10 cellular contexts compared by ENCODE assay signal in the genomic region with DNA sequence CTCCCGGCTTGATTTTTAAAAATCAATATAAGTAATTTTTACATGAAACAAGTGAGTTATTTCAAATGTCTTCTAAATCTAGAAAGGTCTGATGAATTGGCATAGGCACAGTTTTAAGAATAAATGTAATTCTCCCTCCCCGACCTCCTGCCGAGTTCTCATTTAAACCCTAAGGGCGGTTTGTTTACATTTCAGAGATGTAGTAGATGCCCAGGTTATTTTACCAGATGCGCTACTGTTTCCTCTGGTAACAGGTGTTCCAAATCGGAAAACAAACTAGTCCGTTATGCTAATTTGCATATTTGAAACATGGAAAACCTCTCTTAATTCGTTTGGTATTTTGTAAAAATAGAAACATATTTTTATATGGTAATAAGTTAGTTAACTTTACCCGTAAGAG. TPM values are rescaled to one million over a fixed set of nuclear protein-coding genes. Genes with fewer than 3 reads are reported as not detected.
DNase-seq lines count a peak whose midpoint lies in the region; ATAC-seq and TF ChIP-seq lines count a peak whose summit lies in the region.
"Had no signal": no experiment of that assay in that cellular context is flagged by ENCODE, and none has a peak within 500 bp of the region (broad histone marks: within the 10 kb centered on the region; RNA-seq: fewer than 3 reads in every experiment).

No MANE protein-coding gene starts in this region.

- no peak for ATAC-seq in activated naive CD4-positive, alpha-beta T cell treated with anti-CD3 and anti-CD28 coated beads, Interleukin-2, amount 50 U/mL, for 72 hours
- no peak for ATAC-seq in heart right ventricle

- no peak for DNase-seq in activated CD4-positive, alpha-beta T cell treated with anti-CD3 and anti-CD28 coated beads, Interleukin-2, amount 10 ng/mL, durations not matched to agents 24 days and 14 days
- DNase-seq in activated CD4-positive, alpha-beta T cell treated with anti-CD3 and anti-CD28 coated beads for 1 hour, result no peak
- DNase-seq in activated naive CD4-positive, alpha-beta T cell treated with anti-CD3 and anti-CD28 coated beads, Interleukin-2, amount 50 U/mL, for 72 hours (ENCODE audit: low spot score in 2 of 2), result no peak
- DNase-seq in GDM1 (lab: John Stamatoyannopoulos, UW), result no peak
- DNase-seq in heart right ventricle, result no peak
- DNase-seq in kidney tubule cell (ENCODE audit: low spot score), result no peak
- DNase-seq: NCI-H187 treated with DMSO at 0.1 percent for 48 hours had no signal

- H2AFZ ChIP-seq in neural cell (ENCODE audit: low read depth, low read length), result no peak overlapping the region

- H3K27ac Mint-ChIP-seq in activated CD4-positive, alpha-beta T cell treated with anti-CD3 and anti-CD28 coated beads, Interleukin-2, amount 10 ng/mL, durations not matched to agents 24 days and 14 days, result no peak overlapping the region
- peak overlapping the region in 2 of 3 donors; percentile 89 to 94 for H3K27ac Mint-ChIP-seq in IgD-negative memory B cell
- H3K27ac Mint-ChIP-seq in activated naive CD4-positive, alpha-beta T cell treated with anti-CD3 and anti-CD28 coated beads, Interleukin-2, amount 50 U/mL, for 72 hours, result peak overlapping the region; percentile 93 to 99

- TF ChIP-seq CTCF in neural cell (IDR thresholded peaks at IDR 0.05; ENCODE audit: poor library complexity, severe bottlenecking) (no peak), heart right ventricle (IDR thresholded peaks at IDR 0.05) (no peak)

- H3K27ac ChIP-seq in neural cell (ENCODE audit: low read length) (no peak overlapping the region), heart right ventricle (no peak overlapping the region)
- H3K27ac ChIP-seq: prostate gland had no signal

- H3K9me3 Mint-ChIP-seq in activated CD4-positive, alpha-beta T cell treated with anti-CD3 and anti-CD28 coated beads, Interleukin-2, amount 10 ng/mL, durations not matched to agents 24 days and 14 days, result no peaks in the 10 kb centered on the region
- H3K9me3 Mint-ChIP-seq in IgD-negative memory B cell, result no peaks in the 10 kb centered on the region
- no peaks in the 10 kb centered on the region for H3K9me3 Mint-ChIP-seq in activated naive CD4-positive, alpha-beta T cell treated with anti-CD3 and anti-CD28 coated beads, Interleukin-2, amount 50 U/mL, for 72 hours

- peak overlapping the region; percentile 80 for H3K4me3 Mint-ChIP-seq in activated CD4-positive, alpha-beta T cell treated with anti-CD3 and anti-CD28 coated beads, Interleukin-2, amount 10 ng/mL, durations not matched to agents 24 days and 14 days
- H3K4me3 Mint-ChIP-seq in IgD-negative memory B cell, result peak overlapping the region; percentile 80 to 96 (median 90)

- intact Hi-C loops in activated CD4-positive, alpha-beta T cell treated with anti-CD3 and anti-CD28 coated beads, Interleukin-2, amount 10 ng/mL, durations not matched to agents 24 days and 14 days (cut with micrococcal nuclease), result no loop called here
- intact Hi-C loops in heart right ventricle (cut with DNase I), result no loop called here

- no peaks in the 10 kb centered on the region for H3K9me2 ChIP-seq in neural cell (ENCODE audit: insufficient read depth, low read length)

- H3K9me3 ChIP-seq in neural cell (ENCODE audit: low read length) (no peaks in the 10 kb centered on the region), heart right ventricle (no peaks in the 10 kb centered on the region)
- H3K9me3 ChIP-seq: prostate gland had no signal

- H3K27me3 ChIP-seq in neural cell (ENCODE audit: insufficient read depth, low read depth, low read length) (peaks cover 36% of the 10 kb centered on the region), heart right ventricle (peaks cover 0 to 11% (median 1%) of the 10 kb centered on the region in 7 donors)

- peak overlapping the region; percentile 52 for H3K4me3 ChIP-seq in neural cell (ENCODE audit: low read length)
- peak overlapping the region in 4 of 10 donors; percentile 7 to 34 (median 22) for H3K4me3 ChIP-seq in heart right ventricle
- H3K4me3 ChIP-seq: prostate gland had no signal

- no peaks in the 10 kb centered on the region for H3K79me2 ChIP-seq in neural cell (replicated peaks; ENCODE audit: insufficient read depth, low read length)

- no peaks in the 10 kb centered on the region for H3K4me1 ChIP-seq in heart right ventricle
- H3K4me1 ChIP-seq: prostate gland had no signal

- H4K20me1 ChIP-seq in neural cell (ENCODE audit: insufficient read depth), result no peaks in the 10 kb centered on the region

- no peak overlapping the region for H3K9ac ChIP-seq in neural cell (ENCODE audit: low read length)

- peaks cover 2% of the 10 kb centered on the region for H3K27me3 Mint-ChIP-seq in activated CD4-positive, alpha-beta T cell treated with anti-CD3 and anti-CD28 coated beads, Interleukin-2, amount 10 ng/mL, durations not matched to agents 24 days and 14 days
- H3K27me3 Mint-ChIP-seq in IgD-negative memory B cell, result peaks cover 7% of the 10 kb centered on the region

- peaks cover 9% of the 10 kb centered on the region for H3K4me1 Mint-ChIP-seq in activated CD4-positive, alpha-beta T cell treated with anti-CD3 and anti-CD28 coated beads, Interleukin-2, amount 10 ng/mL, durations not matched to agents 24 days and 14 days
- H3K4me1 Mint-ChIP-seq in IgD-negative memory B cell, result peaks cover 0 to 13% (median 3%) of the 10 kb centered on the region in 3 donors

- H3K36me3 ChIP-seq in neural cell (ENCODE audit: insufficient read depth, low read length) (no peaks in the 10 kb centered on the region), heart right ventricle (no peaks in the 10 kb centered on the region)
- H3K36me3 ChIP-seq: prostate gland had no signal

- 47 to 60% methylated on average over 9 of the region's 9 CpGs for WGBS in heart right ventricle, 2 donors

- TF ChIP-seq EP300 in neural cell (conservative IDR thresholded peaks at IDR 0.05; ENCODE audit: poor library complexity, severe bottlenecking), result no peak

- peaks cover 5% of the 10 kb centered on the region for H3K36me3 Mint-ChIP-seq in activated CD4-positive, alpha-beta T cell treated with anti-CD3 and anti-CD28 coated beads, Interleukin-2, amount 10 ng/mL, durations not matched to agents 24 days and 14 days (ENCODE audit: low read depth)
- H3K36me3 Mint-ChIP-seq in IgD-negative memory B cell, result no peaks in the 10 kb centered on the region
- no peaks in the 10 kb centered on the region for H3K36me3 Mint-ChIP-seq in activated naive CD4-positive, alpha-beta T cell treated with anti-CD3 and anti-CD28 coated beads, Interleukin-2, amount 50 U/mL, for 72 hours

- TF ChIP-seq RAD21 in neural cell (conservative IDR thresholded peaks at IDR 0.05), result no peak

- no peak overlapping the region for H3K4me2 ChIP-seq in neural cell (ENCODE audit: low read length)

- no peaks in the 10 kb centered on the region for H3F3A ChIP-seq in neural cell (ENCODE audit: insufficient read depth, low read length, poor library complexity, severe bottlenecking)

TF ChIP-seq in neural cell, 6 proteins besides CTCF, POLR2A, EP300 and RAD21:
- TF ChIP-seq EZH2 (IDR thresholded peaks at IDR 0.05; ENCODE audit: borderline replicate concordance, insufficient read depth, low read length, poor library complexity, severe bottlenecking), result no peak
- TF ChIP-seq TAF1 (IDR thresholded peaks at IDR 0.05; ENCODE audit: low read depth), result no peak
- no peak for TF ChIP-seq MXI1 (conservative IDR thresholded peaks at IDR 0.05; ENCODE audit: poor library complexity, severe bottlenecking)
- TF ChIP-seq SMC3 (conservative IDR thresholded peaks at IDR 0.05; ENCODE audit: poor library complexity), result no peak
- TF ChIP-seq POLR2AphosphoS5 (IDR thresholded peaks at IDR 0.05), result no peak
- TF ChIP-seq, protein P1, sequence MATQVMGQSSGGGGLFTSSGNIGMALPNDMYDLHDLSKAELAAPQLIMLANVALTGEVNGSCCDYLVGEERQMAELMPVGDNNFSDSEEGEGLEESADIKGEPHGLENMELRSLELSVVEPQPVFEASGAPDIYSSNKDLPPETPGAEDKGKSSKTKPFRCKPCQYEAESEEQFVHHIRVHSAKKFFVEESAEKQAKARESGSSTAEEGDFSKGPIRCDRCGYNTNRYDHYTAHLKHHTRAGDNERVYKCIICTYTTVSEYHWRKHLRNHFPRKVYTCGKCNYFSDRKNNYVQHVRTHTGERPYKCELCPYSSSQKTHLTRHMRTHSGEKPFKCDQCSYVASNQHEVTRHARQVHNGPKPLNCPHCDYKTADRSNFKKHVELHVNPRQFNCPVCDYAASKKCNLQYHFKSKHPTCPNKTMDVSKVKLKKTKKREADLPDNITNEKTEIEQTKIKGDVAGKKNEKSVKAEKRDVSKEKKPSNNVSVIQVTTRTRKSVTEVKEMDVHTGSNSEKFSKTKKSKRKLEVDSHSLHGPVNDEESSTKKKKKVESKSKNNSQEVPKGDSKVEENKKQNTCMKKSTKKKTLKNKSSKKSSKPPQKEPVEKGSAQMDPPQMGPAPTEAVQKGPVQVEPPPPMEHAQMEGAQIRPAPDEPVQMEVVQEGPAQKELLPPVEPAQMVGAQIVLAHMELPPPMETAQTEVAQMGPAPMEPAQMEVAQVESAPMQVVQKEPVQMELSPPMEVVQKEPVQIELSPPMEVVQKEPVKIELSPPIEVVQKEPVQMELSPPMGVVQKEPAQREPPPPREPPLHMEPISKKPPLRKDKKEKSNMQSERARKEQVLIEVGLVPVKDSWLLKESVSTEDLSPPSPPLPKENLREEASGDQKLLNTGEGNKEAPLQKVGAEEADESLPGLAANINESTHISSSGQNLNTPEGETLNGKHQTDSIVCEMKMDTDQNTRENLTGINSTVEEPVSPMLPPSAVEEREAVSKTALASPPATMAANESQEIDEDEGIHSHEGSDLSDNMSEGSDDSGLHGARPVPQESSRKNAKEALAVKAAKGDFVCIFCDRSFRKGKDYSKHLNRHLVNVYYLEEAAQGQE (IDR thresholded peaks at IDR 0.05; ENCODE audit: borderline replicate concordance), result no peak

RNA-seq across cellular contexts. Expression of a gene that starts 53.8 kb away (rescaled TPM):
- total RNA-seq in activated CD4-positive, alpha-beta T cell treated with anti-CD3 and anti-CD28 coated beads, Interleukin-2, amount 10 ng/mL, durations not matched to agents 24 days and 14 days, result not detected in 2 replicates
- polyA plus RNA-seq in IgD-negative memory B cell (not detected), neural cell (not detected in 2 replicates), heart right ventricle (not detected)
- total RNA-seq in activated naive CD4-positive, alpha-beta T cell treated with anti-CD3 and anti-CD28 coated beads, Interleukin-2, amount 50 U/mL, for 72 hours, result not detected
- polyA minus RNA-seq in neural cell, result not detected in 2 replicates
- not detected for total RNA-seq in heart right ventricle
- total RNA-seq: prostate gland had no signal
